Comparison of ENCODE assay signal across 1 cellular context in genomic region chr10:102300289-102300843, GRCh38.
TF ChIP-seq lines count a peak whose summit lies in the region.

No MANE protein-coding gene starts in this region.

TF ChIP-seq in HepG2, 621 proteins besides CTCF, POLR2A, EP300 and RAD21 (continued from another document):
- TF ChIP-seq PHB2 (IDR thresholded peaks at IDR 0.05; ENCODE audit: partially characterized antibody) = no peak
- no peak for TF ChIP-seq ZBTB20 (CRISPR knock-in tag; IDR thresholded peaks at IDR 0.05; ENCODE audit: borderline replicate concordance, low read depth)
- TF ChIP-seq, protein P1, sequence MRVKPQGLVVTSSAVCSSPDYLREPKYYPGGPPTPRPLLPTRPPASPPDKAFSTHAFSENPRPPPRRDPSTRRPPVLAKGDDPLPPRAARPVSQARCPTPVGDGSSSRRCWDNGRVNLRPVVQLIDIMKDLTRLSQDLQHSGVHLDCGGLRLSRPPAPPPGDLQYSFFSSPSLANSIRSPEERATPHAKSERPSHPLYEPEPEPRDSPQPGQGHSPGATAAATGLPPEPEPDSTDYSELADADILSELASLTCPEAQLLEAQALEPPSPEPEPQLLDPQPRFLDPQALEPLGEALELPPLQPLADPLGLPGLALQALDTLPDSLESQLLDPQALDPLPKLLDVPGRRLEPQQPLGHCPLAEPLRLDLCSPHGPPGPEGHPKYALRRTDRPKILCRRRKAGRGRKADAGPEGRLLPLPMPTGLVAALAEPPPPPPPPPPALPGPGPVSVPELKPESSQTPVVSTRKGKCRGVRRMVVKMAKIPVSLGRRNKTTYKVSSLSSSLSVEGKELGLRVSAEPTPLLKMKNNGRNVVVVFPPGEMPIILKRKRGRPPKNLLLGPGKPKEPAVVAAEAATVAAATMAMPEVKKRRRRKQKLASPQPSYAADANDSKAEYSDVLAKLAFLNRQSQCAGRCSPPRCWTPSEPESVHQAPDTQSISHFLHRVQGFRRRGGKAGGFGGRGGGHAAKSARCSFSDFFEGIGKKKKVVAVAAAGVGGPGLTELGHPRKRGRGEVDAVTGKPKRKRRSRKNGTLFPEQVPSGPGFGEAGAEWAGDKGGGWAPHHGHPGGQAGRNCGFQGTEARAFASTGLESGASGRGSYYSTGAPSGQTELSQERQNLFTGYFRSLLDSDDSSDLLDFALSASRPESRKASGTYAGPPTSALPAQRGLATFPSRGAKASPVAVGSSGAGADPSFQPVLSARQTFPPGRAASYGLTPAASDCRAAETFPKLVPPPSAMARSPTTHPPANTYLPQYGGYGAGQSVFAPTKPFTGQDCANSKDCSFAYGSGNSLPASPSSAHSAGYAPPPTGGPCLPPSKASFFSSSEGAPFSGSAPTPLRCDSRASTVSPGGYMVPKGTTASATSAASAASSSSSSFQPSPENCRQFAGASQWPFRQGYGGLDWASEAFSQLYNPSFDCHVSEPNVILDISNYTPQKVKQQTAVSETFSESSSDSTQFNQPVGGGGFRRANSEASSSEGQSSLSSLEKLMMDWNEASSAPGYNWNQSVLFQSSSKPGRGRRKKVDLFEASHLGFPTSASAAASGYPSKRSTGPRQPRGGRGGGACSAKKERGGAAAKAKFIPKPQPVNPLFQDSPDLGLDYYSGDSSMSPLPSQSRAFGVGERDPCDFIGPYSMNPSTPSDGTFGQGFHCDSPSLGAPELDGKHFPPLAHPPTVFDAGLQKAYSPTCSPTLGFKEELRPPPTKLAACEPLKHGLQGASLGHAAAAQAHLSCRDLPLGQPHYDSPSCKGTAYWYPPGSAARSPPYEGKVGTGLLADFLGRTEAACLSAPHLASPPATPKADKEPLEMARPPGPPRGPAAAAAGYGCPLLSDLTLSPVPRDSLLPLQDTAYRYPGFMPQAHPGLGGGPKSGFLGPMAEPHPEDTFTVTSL (CRISPR knock-in tag; IDR thresholded peaks at IDR 0.05; ENCODE audit: borderline replicate concordance) = no peak
- no peak for TF ChIP-seq MLLT10 (CRISPR knock-in tag; IDR thresholded peaks at IDR 0.05)
- TF ChIP-seq PCBP1 (IDR thresholded peaks at IDR 0.05; ENCODE audit: borderline replicate concordance, low read depth, low read length) = no peak
- TF ChIP-seq LBX2 (CRISPR knock-in tag; IDR thresholded peaks at IDR 0.05; ENCODE audit: borderline replicate concordance) = no peak
- TF ChIP-seq, protein P2, sequence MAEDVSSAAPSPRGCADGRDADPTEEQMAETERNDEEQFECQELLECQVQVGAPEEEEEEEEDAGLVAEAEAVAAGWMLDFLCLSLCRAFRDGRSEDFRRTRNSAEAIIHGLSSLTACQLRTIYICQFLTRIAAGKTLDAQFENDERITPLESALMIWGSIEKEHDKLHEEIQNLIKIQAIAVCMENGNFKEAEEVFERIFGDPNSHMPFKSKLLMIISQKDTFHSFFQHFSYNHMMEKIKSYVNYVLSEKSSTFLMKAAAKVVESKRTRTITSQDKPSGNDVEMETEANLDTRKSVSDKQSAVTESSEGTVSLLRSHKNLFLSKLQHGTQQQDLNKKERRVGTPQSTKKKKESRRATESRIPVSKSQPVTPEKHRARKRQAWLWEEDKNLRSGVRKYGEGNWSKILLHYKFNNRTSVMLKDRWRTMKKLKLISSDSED (CRISPR knock-in tag; IDR thresholded peaks at IDR 0.05) = no peak
- TF ChIP-seq HDAC6 (IDR thresholded peaks at IDR 0.05; ENCODE audit: low read depth, low read length) = no peak
- no peak for TF ChIP-seq ZNF337 (CRISPR knock-in tag; IDR thresholded peaks at IDR 0.05; ENCODE audit: borderline replicate concordance, low read depth)
- TF ChIP-seq, protein P3, sequence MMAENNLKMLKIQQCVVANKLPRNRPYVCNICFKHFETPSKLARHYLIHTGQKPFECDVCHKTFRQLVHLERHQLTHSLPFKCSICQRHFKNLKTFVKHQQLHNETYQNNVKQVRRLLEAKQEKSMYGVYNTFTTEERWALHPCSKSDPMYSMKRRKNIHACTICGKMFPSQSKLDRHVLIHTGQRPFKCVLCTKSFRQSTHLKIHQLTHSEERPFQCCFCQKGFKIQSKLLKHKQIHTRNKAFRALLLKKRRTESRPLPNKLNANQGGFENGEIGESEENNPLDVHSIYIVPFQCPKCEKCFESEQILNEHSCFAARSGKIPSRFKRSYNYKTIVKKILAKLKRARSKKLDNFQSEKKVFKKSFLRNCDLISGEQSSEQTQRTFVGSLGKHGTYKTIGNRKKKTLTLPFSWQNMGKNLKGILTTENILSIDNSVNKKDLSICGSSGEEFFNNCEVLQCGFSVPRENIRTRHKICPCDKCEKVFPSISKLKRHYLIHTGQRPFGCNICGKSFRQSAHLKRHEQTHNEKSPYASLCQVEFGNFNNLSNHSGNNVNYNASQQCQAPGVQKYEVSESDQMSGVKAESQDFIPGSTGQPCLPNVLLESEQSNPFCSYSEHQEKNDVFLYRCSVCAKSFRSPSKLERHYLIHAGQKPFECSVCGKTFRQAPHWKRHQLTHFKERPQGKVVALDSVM (CRISPR knock-in tag; IDR thresholded peaks at IDR 0.05) = no peak
- no peak for TF ChIP-seq XBP1 (CRISPR knock-in tag; IDR thresholded peaks at IDR 0.05)
- no peak for TF ChIP-seq HOMEZ (CRISPR knock-in tag; IDR thresholded peaks at IDR 0.05; ENCODE audit: low read depth)
